31 cellular contexts compared by ENCODE assay signal in genomic region chr20:51789434-51789833, GRCh38. TPM values are rescaled to one million over a fixed set of nuclear protein-coding genes. Genes with fewer than 3 reads are reported as not detected.
"Had no signal": no experiment of that assay in that cellular context is flagged by ENCODE, and none has a peak within 500 bp of the region (broad histone marks: within the 10 kb centered on the region; RNA-seq: fewer than 3 reads in every experiment).

No MANE protein-coding gene starts in this region.

- H3K36me3 ChIP-seq: adrenal gland, brain microvascular endothelial cell, heart left ventricle, right atrium auricular region, stomach, thyroid gland, upper lobe of left lung had no signal

- H3K9ac ChIP-seq: parathyroid adenoma had no signal

- FAIRE-seq: astrocyte had no signal

- H3K27me3 Mint-ChIP-seq: activated CD4-positive, alpha-beta T cell treated with anti-CD3 and anti-CD28 coated beads, Interleukin-2, amount 10 ng/mL, durations not matched to agents 24 days and 14 days had no signal

- H3K4me2 ChIP-seq: smooth muscle cell had no signal

- H3K9me3 Mint-ChIP-seq: activated CD4-positive, alpha-beta memory T cell treated with anti-CD3 and anti-CD28 coated beads for 36 hours; activated CD4-positive, alpha-beta T cell treated with anti-CD3 and anti-CD28 coated beads, Interleukin-2, amount 10 ng/mL, durations not matched to agents 24 days and 14 days; activated naive CD4-positive, alpha-beta T cell treated with anti-CD3 and anti-CD28 coated beads for 36 hours; activated naive CD8-positive, alpha-beta T cell treated with anti-CD3 and anti-CD28 coated beads for 36 hours; activated T-helper 1 cell treated with anti-CD3 and anti-CD28 coated beads, Interleukin-12 subunit alpha, Interleukin-12 subunit beta, Interleukin-2, Interleukin-4 antibody, amounts not matched to agents 30 ng/mL and 10 ng/mL and 1 ng/mL, durations not matched to agents 14 hours and 24 hours and 36 hours; mesothelial cell of epicardium; naive thymus-derived CD4-positive, alpha-beta T cell; neural crest cell; stimulated activated memory B cell treated with anti-CD40 and anti-IgM and Interleukin-4, amounts not matched to agents 10 μg/mL and 1 μg/mL and 100 μg/mL, for 72 hours had no signal

- H3K27ac ChIP-seq: adrenal gland, brain microvascular endothelial cell, heart left ventricle, parathyroid adenoma, right atrium auricular region, stomach, thyroid gland, upper lobe of left lung, VCaP had no signal

- H3K9me3 ChIP-seq: adrenal gland, heart left ventricle, right atrium auricular region, stomach, thyroid gland, upper lobe of left lung had no signal

- H3K4me3 ChIP-seq: adrenal gland, heart left ventricle, right atrium auricular region, smooth muscle cell, stomach, thyroid gland, upper lobe of left lung had no signal

- H3K36me3 Mint-ChIP-seq: activated CD4-positive, alpha-beta memory T cell treated with anti-CD3 and anti-CD28 coated beads for 36 hours; activated naive CD8-positive, alpha-beta T cell treated with anti-CD3 and anti-CD28 coated beads for 36 hours; naive thymus-derived CD4-positive, alpha-beta T cell; stimulated activated memory B cell treated with anti-CD40 and anti-IgM and Interleukin-4, amounts not matched to agents 10 μg/mL and 1 μg/mL and 100 μg/mL, for 72 hours had no signal

- H3K4me3 Mint-ChIP-seq: activated CD4-positive, alpha-beta memory T cell treated with anti-CD3 and anti-CD28 coated beads for 36 hours; activated CD4-positive, alpha-beta T cell treated with anti-CD3 and anti-CD28 coated beads, Interleukin-2, amount 10 ng/mL, durations not matched to agents 24 days and 14 days; activated naive CD4-positive, alpha-beta T cell treated with anti-CD3 and anti-CD28 coated beads for 36 hours; activated naive CD8-positive, alpha-beta T cell treated with anti-CD3 and anti-CD28 coated beads for 36 hours; activated T-helper 1 cell treated with anti-CD3 and anti-CD28 coated beads, Interleukin-12 subunit alpha, Interleukin-12 subunit beta, Interleukin-2, Interleukin-4 antibody, amounts not matched to agents 30 ng/mL and 10 ng/mL and 1 ng/mL, durations not matched to agents 14 hours and 24 hours and 36 hours; mesothelial cell of epicardium; naive thymus-derived CD4-positive, alpha-beta T cell; neural crest cell; stimulated activated memory B cell treated with anti-CD40 and anti-IgM and Interleukin-4, amounts not matched to agents 10 μg/mL and 1 μg/mL and 100 μg/mL, for 72 hours had no signal

- H3K4me1 Mint-ChIP-seq: activated CD4-positive, alpha-beta T cell treated with anti-CD3 and anti-CD28 coated beads, Interleukin-2, amount 10 ng/mL, durations not matched to agents 24 days and 14 days; activated naive CD8-positive, alpha-beta T cell treated with anti-CD3 and anti-CD28 coated beads for 36 hours; mesothelial cell of epicardium; naive thymus-derived CD4-positive, alpha-beta T cell; stimulated activated memory B cell treated with anti-CD40 and anti-IgM and Interleukin-4, amounts not matched to agents 10 μg/mL and 1 μg/mL and 100 μg/mL, for 72 hours had no signal

- H3K27me3 ChIP-seq: adrenal gland, brain microvascular endothelial cell, right atrium auricular region, thyroid gland, upper lobe of left lung had no signal

- ATAC-seq: activated CD4-positive, CD25-positive, alpha-beta regulatory T cell treated with anti-CD3 and anti-CD28 coated beads, Interleukin-2, amount 50 U/mL, for 24 hours; esophagus mucosa; heart left ventricle; naive thymus-derived CD4-positive, alpha-beta T cell; stimulated activated memory B cell treated with anti-CD40 and anti-IgM and Interleukin-4, amounts not matched to agents 10 μg/mL and 1 μg/mL and 100 μg/mL, for 72 hours had no signal

- H2AFZ ChIP-seq: parathyroid adenoma had no signal

- H3K27ac Mint-ChIP-seq: activated CD4-positive, alpha-beta memory T cell treated with anti-CD3 and anti-CD28 coated beads for 36 hours; activated CD4-positive, alpha-beta T cell treated with anti-CD3 and anti-CD28 coated beads, Interleukin-2, amount 10 ng/mL, durations not matched to agents 24 days and 14 days; activated naive CD4-positive, alpha-beta T cell treated with anti-CD3 and anti-CD28 coated beads for 36 hours; activated naive CD8-positive, alpha-beta T cell treated with anti-CD3 and anti-CD28 coated beads for 36 hours; activated T-helper 1 cell treated with anti-CD3 and anti-CD28 coated beads, Interleukin-12 subunit alpha, Interleukin-12 subunit beta, Interleukin-2, Interleukin-4 antibody, amounts not matched to agents 30 ng/mL and 10 ng/mL and 1 ng/mL, durations not matched to agents 14 hours and 24 hours and 36 hours; mesothelial cell of epicardium; naive thymus-derived CD4-positive, alpha-beta T cell; stimulated activated memory B cell treated with anti-CD40 and anti-IgM and Interleukin-4, amounts not matched to agents 10 μg/mL and 1 μg/mL and 100 μg/mL, for 72 hours had no signal

- DNase-seq: activated CD4-positive, alpha-beta memory T cell treated with anti-CD3 and anti-CD28 coated beads for 36 hours; activated CD4-positive, alpha-beta T cell treated with anti-CD3 and anti-CD28 coated beads, Interleukin-2, amount 10 ng/mL, durations not matched to agents 24 days and 14 days; activated CD8-positive, alpha-beta memory T cell treated with anti-CD3 and anti-CD28 coated beads, Interleukin-2, amount 50 U/mL, for 4 hours; activated effector memory CD4-positive, alpha-beta T cell treated with anti-CD3 and anti-CD28 coated beads, Interleukin-2, amount 50 U/mL, for 16 hours; activated naive CD4-positive, alpha-beta T cell treated with anti-CD3 and anti-CD28 coated beads for 36 hours; activated naive CD8-positive, alpha-beta T cell treated with anti-CD3 and anti-CD28 coated beads for 36 hours; activated T-cell treated with anti-CD3 and anti-CD28 coated beads, Interleukin-2, amount 50 U/mL, for 1 hour; adrenal gland; brain microvascular endothelial cell; foreskin fibroblast; heart left ventricle; naive thymus-derived CD4-positive, alpha-beta T cell; occipital lobe; stimulated activated CD4-positive, alpha-beta T cell treated with anti-CD3 and anti-CD28 coated beads, Interleukin-1b, Interleukin-23, amount 100 ng/mL, for 48 hours; stimulated activated CD4-positive, alpha-beta T cell treated with anti-CD3 and anti-CD28 coated beads, Interleukin-4, amount 100 ng/mL, for 4 hours; stimulated activated CD8-positive, alpha-beta memory T cell treated with anti-CD3 and anti-CD28 coated beads, Interleukin-4, amount 100 ng/mL, for 48 hours; stomach; T-helper 2 cell; thyroid gland; upper lobe of left lung had no signal

- H3K4me1 ChIP-seq: adrenal gland, heart left ventricle, parathyroid adenoma, right atrium auricular region, stomach, upper lobe of left lung had no signal

- H3K79me2 ChIP-seq: parathyroid adenoma had no signal

RNA-seq across cellular contexts. Expression of gene SALL4, which starts 12.9 kb away (rescaled TPM):
- total RNA-seq: activated CD4-positive, alpha-beta memory T cell treated with anti-CD3 and anti-CD28 coated beads for 36 hours; activated naive CD4-positive, alpha-beta T cell treated with anti-CD3 and anti-CD28 coated beads for 36 hours; right atrium auricular region had no signal
- polyA plus RNA-seq: naive thymus-derived CD4-positive, alpha-beta T cell had no signal

RNA-seq across cellular contexts. Expression of gene ATP9A, which starts 21.2 kb away (rescaled TPM):
- polyA plus RNA-seq: naive thymus-derived CD4-positive, alpha-beta T cell had no signal
